ENCODE assay signal across 17 cellular contexts in genomic region chr9:130565792-130566191, GRCh38.
"Had no signal": no experiment of that assay in that cellular context is flagged by ENCODE, and none has a peak within 500 bp of the region (broad histone marks: within the 10 kb centered on the region; RNA-seq: fewer than 3 reads in every experiment).

No MANE protein-coding gene starts in this region.

- H3K27ac ChIP-seq: esophagus squamous epithelium, neutrophil, thyroid gland had no signal

- H3K27me3 ChIP-seq: thyroid gland had no signal

- DNase-seq: activated B cell treated with CpG ODN at 0.5 μM for 24 hours; activated CD4-positive, alpha-beta T cell treated with anti-CD3 and anti-CD28 coated beads, Interleukin-2, amount 10 ng/mL, durations not matched to agents 24 days and 14 days; activated CD8-positive, alpha-beta memory T cell treated with anti-CD3 and anti-CD28 coated beads, Interleukin-2, amount 50 U/mL, for 4 hours; activated CD8-positive, alpha-beta T cell treated with anti-CD3 and anti-CD28 coated beads, Interleukin-2, amount 10 ng/mL, durations not matched to agents 7 days and 5 days; activated gamma-delta T cell treated with Interleukin-2 at 50 U/mL for 16 hours; activated naive CD8-positive, alpha-beta T cell treated with anti-CD3 and anti-CD28 coated beads for 36 hours; activated T-cell treated with anti-CD3 and anti-CD28 coated beads, Interleukin-2, amount 50 U/mL, for 72 hours; effector CD8-positive, alpha-beta T cell; esophagus squamous epithelium; head of caudate nucleus; mesendoderm; natural killer cell; stimulated activated CD4-positive, alpha-beta T cell treated with anti-CD3 and anti-CD28 coated beads, Interleukin-15, amount 100 ng/mL, for 24 hours; stimulated activated CD4-positive, alpha-beta T cell treated with anti-CD3 and anti-CD28 coated beads, Interleukin-4, amount 100 ng/mL, for 1 hour; stimulated activated naive B cell treated with anti-CD40 and anti-IgM and Interleukin-4, amounts not matched to agents 10 μg/mL and 1 μg/mL and 100 μg/mL, for 72 hours; thyroid gland had no signal

- H3K9me3 ChIP-seq: esophagus squamous epithelium, neutrophil, thyroid gland had no signal

- ATAC-seq: activated CD8-positive, alpha-beta T cell treated with anti-CD3 and anti-CD28 coated beads, Interleukin-2, amount 10 ng/mL, durations not matched to agents 7 days and 5 days; activated T-cell treated with anti-CD3 and anti-CD28 coated beads, Interleukin-2, amount 50 U/mL, for 72 hours; natural killer cell; stimulated activated naive B cell treated with anti-CD40 and anti-IgM and Interleukin-4, amounts not matched to agents 10 μg/mL and 1 μg/mL and 100 μg/mL, for 72 hours had no signal

- H3K4me3 ChIP-seq: esophagus squamous epithelium, thyroid gland had no signal

- H3K36me3 ChIP-seq: esophagus squamous epithelium, neutrophil, thyroid gland had no signal
